Comparison of ENCODE assay signal across 8 cellular contexts in genomic region chr17:50027639-50028206, GRCh38.
A peak's percentile ranks its signal among the peaks of the same experiment; 100 is the strongest.
DNase-seq lines count a peak whose midpoint lies in the region; ATAC-seq and TF ChIP-seq lines count a peak whose summit lies in the region.

No MANE protein-coding gene starts in this region.

- peaks cover 31% of the 10 kb centered on the region for H3K4me1 Mint-ChIP-seq in nephron

- H3K36me3 Mint-ChIP-seq in nephron (ENCODE audit: low read depth): no peaks in the 10 kb centered on the region

- peak overlapping the region; percentile 55 to 67 (median 64) for H3K27ac Mint-ChIP-seq in nephron

- H3K4me3 Mint-ChIP-seq in nephron: peak overlapping the region; percentile 59 to 66 (median 63)

- ATAC-seq in HG03159 (IDR thresholded peaks at IDR 0.05; ENCODE audit: unreplicated experiment): no peak
- no peak for ATAC-seq in GM18517 (IDR thresholded peaks at IDR 0.05; ENCODE audit: unreplicated experiment)
- ATAC-seq in HG03520 (IDR thresholded peaks at IDR 0.05; ENCODE audit: unreplicated experiment): no peak

- DNase-seq in EH (ENCODE audit: low read depth): peak; percentile 98
- DNase-seq in NCI-H69 (lab: John Stamatoyannopoulos, UW): peak; percentile 83
- DNase-seq in epithelial cell of esophagus (ENCODE audit: low read depth): peak; percentile 100
- no peak for DNase-seq in NCI-H345 treated with DMSO at 0.1 percent for 48 hours (lab: John Stamatoyannopoulos, UW; ENCODE audit: unreplicated experiment)

- peak overlapping the region; percentile 0 for H3K4me3 ChIP-seq in epithelial cell of esophagus (ENCODE audit: low read length)

- no peak for TF ChIP-seq CTCF in epithelial cell of esophagus (IDR thresholded peaks at IDR 0.05; ENCODE audit: insufficient read depth, low read depth, low read length, missing control alignments)
- no peak for TF ChIP-seq CTCF in nephron (IDR thresholded peaks at IDR 0.05; ENCODE audit: unreplicated experiment in 3 of 3)

- no peaks in the 10 kb centered on the region for H3K9me3 Mint-ChIP-seq in nephron

- peaks cover 5% of the 10 kb centered on the region for H3K27me3 Mint-ChIP-seq in nephron (ENCODE audit: low read depth)
